In the genomic region with DNA sequence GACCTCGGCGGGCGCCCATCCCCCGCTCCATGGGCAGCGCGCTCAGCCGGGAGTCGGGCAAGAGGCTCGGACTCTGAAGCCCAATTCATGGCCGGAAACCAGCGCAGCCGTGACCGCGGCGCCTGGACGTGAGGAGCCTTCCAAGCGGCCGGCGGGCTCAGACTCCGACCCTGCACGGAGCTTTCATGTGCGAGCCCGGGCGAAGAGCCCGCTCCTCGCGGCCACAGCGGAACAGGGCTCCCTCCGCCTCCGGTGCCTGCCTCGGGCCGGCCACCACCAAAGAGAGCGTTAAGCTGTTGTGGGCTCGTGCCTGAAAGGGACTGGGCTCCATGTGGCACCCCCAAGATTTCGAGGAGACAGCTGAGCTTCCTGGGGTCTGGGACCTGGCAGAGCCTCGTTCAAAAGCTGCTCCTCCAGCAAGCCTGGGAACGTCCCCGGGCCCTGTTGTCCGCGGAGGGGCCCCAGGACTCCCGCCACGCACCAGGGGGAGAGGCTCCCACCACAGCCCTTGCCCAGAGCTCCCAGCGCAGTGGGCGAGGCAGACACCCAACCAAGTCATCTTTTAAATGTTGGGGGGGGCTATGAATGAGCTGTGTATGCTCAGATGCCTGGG, we compare ENCODE assay signal across 9 cellular contexts. TPM values are rescaled to one million over a fixed set of nuclear protein-coding genes. Genes with fewer than 3 reads are reported as not detected.
DNase-seq lines count a peak whose midpoint lies in the region; ATAC-seq and TF ChIP-seq lines count a peak whose summit lies in the region.
"Had no signal": no experiment of that assay in that cellular context is flagged by ENCODE, and none has a peak within 500 bp of the region (broad histone marks: within the 10 kb centered on the region; RNA-seq: fewer than 3 reads in every experiment).

No MANE protein-coding gene starts in this region.

- H3K27me3 ChIP-seq in ascending aorta: peaks cover 11% of the 10 kb centered on the region
- peaks cover 73% of the 10 kb centered on the region for H3K27me3 ChIP-seq in thymus (ENCODE audit: control insufficient read depth, insufficient read depth)

- H3K9me3 ChIP-seq in ascending aorta: no peaks in the 10 kb centered on the region
- no peaks in the 10 kb centered on the region for H3K9me3 ChIP-seq in thymus (ENCODE audit: control insufficient read depth)
- H3K9me3 ChIP-seq: neutrophil had no signal

- H3K36me3 ChIP-seq in ascending aorta (no peaks in the 10 kb centered on the region), thymus (ENCODE audit: control insufficient read depth, insufficient read depth) (no peaks in the 10 kb centered on the region)
- H3K36me3 ChIP-seq: neutrophil had no signal

- H3K4me3 ChIP-seq in ascending aorta (peak overlapping the region; percentile 76 to 82), thymus (ENCODE audit: low read length) (peak overlapping the region; percentile 45)

- ATAC-seq in left colon: peak; percentile 38
- no peak for ATAC-seq in HG03565 (IDR thresholded peaks at IDR 0.05; ENCODE audit: unreplicated experiment)
- no peak for ATAC-seq in GM21786 (IDR thresholded peaks at IDR 0.05; ENCODE audit: unreplicated experiment)

- no peak for TF ChIP-seq CTCF in ascending aorta (IDR thresholded peaks at IDR 0.05)

- H3K4me1 ChIP-seq in ascending aorta (peaks cover 6 to 16% of the 10 kb centered on the region in 2 donors), thymus (ENCODE audit: control insufficient read depth, insufficient read depth, low read length) (peaks cover 4% of the 10 kb centered on the region)

- intact Hi-C loops in ascending aorta (cut with DNase I): no loop called here
- intact Hi-C loops in left colon (cut with DNase I, micrococcal nuclease): no loop called here

- H3K27ac ChIP-seq in ascending aorta: no peak overlapping the region
- H3K27ac ChIP-seq in thymus (ENCODE audit: low read depth): no peak overlapping the region
- H3K27ac ChIP-seq: neutrophil had no signal

- DNase-seq in NCI-H2227 (lab: John Stamatoyannopoulos, UW; ENCODE audit: unreplicated experiment): peak; percentile 48
- no peak for DNase-seq in NCI-H2227 treated with DMSO at 0.1 percent for 48 hours (lab: John Stamatoyannopoulos, UW)
- peak in 1 of 2 donors; percentile 61 for DNase-seq in ascending aorta (ENCODE audit: low spot score in 2 of 2)
- peak in 1 of 2 donors; percentile 25 for DNase-seq in left colon
- DNase-seq in NCI-H1694 treated with DMSO at 0.1 percent for 48 hours (lab: John Stamatoyannopoulos, UW): no peak

- 10% methylated on average over 44 of the region's 44 CpGs for WGBS in thymus

RNA-seq across cellular contexts. Expression of a gene that starts 0.8 kb away (rescaled TPM):
- 1.4 TPM for total RNA-seq in ascending aorta
- 1 to 10 TPM in 1 of 2 donors, under 1 TPM in 1; 0.31 to 1.0 TPM for total RNA-seq in left colon
- polyA plus RNA-seq in thymus: 0.46 TPM
